23 cellular contexts compared by ENCODE assay signal in genomic region chr5:168468836-168469235, GRCh38. TPM values are rescaled to one million over a fixed set of nuclear protein-coding genes. Genes with fewer than 3 reads are reported as not detected.
DNase-seq lines count a peak whose midpoint lies in the region; ATAC-seq and TF ChIP-seq lines count a peak whose summit lies in the region.
"Had no signal": no experiment of that assay in that cellular context is flagged by ENCODE, and none has a peak within 500 bp of the region (broad histone marks: within the 10 kb centered on the region; RNA-seq: fewer than 3 reads in every experiment).

No MANE protein-coding gene starts in this region.

- DNase-seq in ACHN: peak; percentile 51
- DNase-seq in GM23248: peak; percentile 86
- peak; percentile 64 for DNase-seq in astrocyte of the cerebellum (ENCODE audit: low read depth)
- peak; percentile 37 for DNase-seq in kidney glomerular epithelial cell (lab: John Stamatoyannopoulos, UW)
- no peak for DNase-seq in NCI-H1048 (lab: John Stamatoyannopoulos, UW)
- DNase-seq in activated CD4-positive, alpha-beta T cell treated with anti-CD3 and anti-CD28 coated beads, Interleukin-2, amount 50 U/mL, for 1 hour: no peak
- DNase-seq: activated CD8-positive, alpha-beta T cell treated with anti-CD3 and anti-CD28 coated beads, Interleukin-2, amount 10 ng/mL, durations not matched to agents 7 days and 5 days; activated naive CD8-positive, alpha-beta T cell treated with anti-CD3 and anti-CD28 coated beads for 36 hours; activated T-cell treated with anti-CD3 and anti-CD28 coated beads, Interleukin-2, amount 50 U/mL, for 72 hours; H9; hypothalamus; Karpas-422; mesendoderm; NCI-H526 treated with DMSO at 0.1 percent for 48 hours; SIG-M5; stimulated activated CD4-positive, alpha-beta T cell treated with anti-CD3 and anti-CD28 coated beads, Interleukin-15, amount 100 ng/mL, for 24 hours; stimulated activated naive CD4-positive, alpha-beta T cell treated with Interleukin-2 at 50 U/mL for 16 hours; T-helper 17 cell; WERI-Rb-1 had no signal

- H3F3A ChIP-seq in GM23248 (ENCODE audit: insufficient read depth): peaks cover 34% of the 10 kb centered on the region

- no peak for TF ChIP-seq CTCF in astrocyte of the cerebellum (IDR thresholded peaks at IDR 0.05; ENCODE audit: low read depth, low read length, missing control alignments)

- no peaks in the 10 kb centered on the region for H3K27me3 ChIP-seq in GM23248 (replicated peaks; ENCODE audit: insufficient read depth)
- H3K27me3 ChIP-seq: cardiac muscle cell had no signal

- H3K4me1 ChIP-seq in GM23248 (ENCODE audit: insufficient read depth): peaks cover 35% of the 10 kb centered on the region

- H4K20me1 ChIP-seq in GM23248 (ENCODE audit: insufficient read depth): no peaks in the 10 kb centered on the region

- no peaks in the 10 kb centered on the region for H3K79me2 ChIP-seq in GM23248 (ENCODE audit: insufficient read depth)

- peak overlapping the region; percentile 8 for H3K4me2 ChIP-seq in GM23248 (ENCODE audit: unreplicated experiment)

- H3K36me3 ChIP-seq in GM23248 (ENCODE audit: low read depth): no peaks in the 10 kb centered on the region
- H3K36me3 ChIP-seq: cardiac muscle cell had no signal

- no peak overlapping the region for H2AFZ ChIP-seq in GM23248

- 0 out of 2 replicates have a peak overlapping the region, but pooled peaks have one; percentile 10 for H3K9ac ChIP-seq in GM23248

- H3K4me3 ChIP-seq in GM23248 (no peak overlapping the region), astrocyte of the cerebellum (ENCODE audit: low read depth, low read length) (no peak overlapping the region)
- H3K4me3 ChIP-seq: cardiac muscle cell had no signal

- in situ Hi-C loops in ACHN (cut with HindIII; ENCODE audit: low pct_ligation_motif_present, low pct_unique_long_range_greater_than_20kb, low sequenced_read_pairs): no loop called here
- in situ Hi-C loops in GM23248 (cut with MboI): no loop called here
- in situ Hi-C loops in astrocyte of the cerebellum (cut with HindIII; ENCODE audit: low sequenced_read_pairs): no loop called here

- ATAC-seq in GM19463 (IDR thresholded peaks at IDR 0.05; ENCODE audit: unreplicated experiment) (no peak), HG02642 (IDR thresholded peaks at IDR 0.05; ENCODE audit: poor library complexity, unreplicated experiment) (no peak)
- ATAC-seq: activated CD8-positive, alpha-beta T cell treated with anti-CD3 and anti-CD28 coated beads, Interleukin-2, amount 10 ng/mL, durations not matched to agents 7 days and 5 days; activated T-cell treated with anti-CD3 and anti-CD28 coated beads, Interleukin-2, amount 50 U/mL, for 72 hours; esophagus mucosa; T-helper 17 cell had no signal

- no peaks in the 10 kb centered on the region for H3K9me3 ChIP-seq in GM23248 (ENCODE audit: low read depth)

- WGBS in GM23248 (ENCODE audit: low coverage in 1 of 2, low lambda C conversion rate in 2 of 2, missing lambda C conversion rate in 2 of 2), 2 experiments: 30 to 38% methylated on average over 8 of the region's 8 CpGs

- peak overlapping the region; percentile 46 for H3K27ac ChIP-seq in GM23248
- H3K27ac ChIP-seq: cardiac muscle cell, WERI-Rb-1 had no signal

- H3K9me2 ChIP-seq in GM23248 (ENCODE audit: insufficient read depth): no peaks in the 10 kb centered on the region

RNA-seq across cellular contexts. Expression of gene RARS1, which starts 17.4 kb away (rescaled TPM):
- total RNA-seq in GM23248 (2014; rRNA removed; shearing (Covaris generic)): 180 and 215 TPM in 2 replicates
- 108 and 118 TPM in 2 replicates for polyA plus RNA-seq in GM23248 (2016; fragmentation: Nextera tagmentation; extraction: Ambion mirVana)

Comparison
In these comparisons a context has a peak if more than half of its experiments do, and no peak if none do; other contexts are left out.
1. DNase-seq: peak in ACHN (single experiment), GM23248 (single experiment), astrocyte of the cerebellum (single experiment) and kidney glomerular epithelial cell (single experiment); none in NCI-H1048 (single experiment) and activated CD4-positive, alpha-beta T cell treated with anti-CD3 and anti-CD28 coated beads, Interleukin-2, amount 50 U/mL, for 1 hour (single experiment).